In the genomic region with DNA sequence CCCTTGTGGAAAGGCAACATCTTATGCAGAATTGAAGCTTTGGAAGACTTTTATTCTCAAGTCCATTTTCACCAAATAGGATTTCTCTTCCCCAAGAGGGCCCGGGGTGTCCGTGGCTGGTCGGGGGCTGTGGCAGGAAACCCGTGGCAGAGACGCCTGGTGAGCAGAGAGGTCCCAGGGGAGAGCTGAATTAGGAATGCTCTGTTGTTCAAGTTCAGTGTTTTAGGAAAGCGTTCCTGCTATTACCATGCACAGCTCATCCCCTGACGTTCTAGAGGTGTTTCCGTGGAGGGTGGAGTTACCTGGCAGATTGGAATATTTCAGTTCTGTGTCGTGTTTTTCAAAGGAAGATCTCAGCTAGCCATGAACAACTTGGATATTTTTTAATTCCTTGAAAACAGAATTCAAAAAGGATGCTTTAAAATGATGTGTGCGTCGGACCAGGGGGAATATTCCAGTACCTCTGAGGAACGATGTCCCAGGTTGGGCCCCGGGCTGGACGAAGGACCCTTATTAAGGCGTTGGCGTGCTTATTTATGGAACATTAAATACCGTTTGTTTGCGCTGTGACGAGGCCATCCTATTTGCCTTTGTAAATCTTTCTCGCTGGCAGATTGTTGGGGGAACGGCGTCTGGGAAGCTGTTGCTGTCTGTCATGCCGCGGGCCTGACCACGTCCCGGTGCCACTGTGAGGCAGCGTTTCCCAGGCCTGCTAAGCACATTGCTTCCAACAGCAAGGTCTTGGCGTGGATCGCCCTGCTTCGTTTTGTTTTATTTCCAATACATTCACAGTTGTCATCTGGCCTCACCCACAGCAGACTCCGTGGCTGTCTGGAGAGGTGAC, we compare ENCODE assay signal across 9 cellular contexts. TPM values are rescaled to one million over a fixed set of nuclear protein-coding genes. Genes with fewer than 3 reads are reported as not detected.
DNase-seq lines count a peak whose midpoint lies in the region; ATAC-seq and TF ChIP-seq lines count a peak whose summit lies in the region.
"Had no signal": no experiment of that assay in that cellular context is flagged by ENCODE, and none has a peak within 500 bp of the region (broad histone marks: within the 10 kb centered on the region; RNA-seq: fewer than 3 reads in every experiment).

No MANE protein-coding gene starts in this region.

- no peak for TF ChIP-seq CTCF in suprapubic skin (IDR thresholded peaks at IDR 0.05)
- no peak for TF ChIP-seq CTCF in BE2C (IDR thresholded peaks at IDR 0.05; ENCODE audit: low read depth, low read length)

- no peak for TF ChIP-seq POLR2A in suprapubic skin (IDR thresholded peaks at IDR 0.05)

- H3K4me1 Mint-ChIP-seq in activated CD4-positive, alpha-beta T cell treated with anti-CD3 and anti-CD28 coated beads, Interleukin-2, amount 10 ng/mL, durations not matched to agents 24 days and 14 days = peaks cover 51% of the 10 kb centered on the region
- peaks cover 36% of the 10 kb centered on the region for H3K4me1 Mint-ChIP-seq in activated naive CD8-positive, alpha-beta T cell treated with anti-CD3 and anti-CD28 coated beads, Interleukin-2, amount 10 ng/mL, durations not matched to agents 7 days and 5 days

- H3K27me3 ChIP-seq in suprapubic skin = no peaks in the 10 kb centered on the region
- peaks cover 29% of the 10 kb centered on the region for H3K27me3 ChIP-seq in BE2C

- POLR2A ChIA-PET in activated naive CD8-positive, alpha-beta T cell treated with anti-CD3 and anti-CD28 coated beads, Interleukin-2, amount 10 ng/mL, durations not matched to agents 7 days and 5 days (lab: Charles Lee) = interaction anchor here (1.3 kb wide), 1 partner anchor 119 kb away, joined by 3 read pairs; no protein-coding TSS in a partner anchor

- H3K36me3 Mint-ChIP-seq in activated CD4-positive, alpha-beta T cell treated with anti-CD3 and anti-CD28 coated beads, Interleukin-2, amount 10 ng/mL, durations not matched to agents 24 days and 14 days (ENCODE audit: low read depth) = peaks cover 50% of the 10 kb centered on the region
- peaks cover 16% of the 10 kb centered on the region for H3K36me3 Mint-ChIP-seq in activated naive CD8-positive, alpha-beta T cell treated with anti-CD3 and anti-CD28 coated beads, Interleukin-2, amount 10 ng/mL, durations not matched to agents 7 days and 5 days

- peaks cover 5% of the 10 kb centered on the region for H3K9me3 Mint-ChIP-seq in activated CD4-positive, alpha-beta T cell treated with anti-CD3 and anti-CD28 coated beads, Interleukin-2, amount 10 ng/mL, durations not matched to agents 24 days and 14 days
- no peaks in the 10 kb centered on the region for H3K9me3 Mint-ChIP-seq in activated naive CD8-positive, alpha-beta T cell treated with anti-CD3 and anti-CD28 coated beads, Interleukin-2, amount 10 ng/mL, durations not matched to agents 7 days and 5 days

- H3K4me3 Mint-ChIP-seq in activated CD4-positive, alpha-beta T cell treated with anti-CD3 and anti-CD28 coated beads, Interleukin-2, amount 10 ng/mL, durations not matched to agents 24 days and 14 days = peak overlapping the region; percentile 83
- H3K4me3 Mint-ChIP-seq in activated naive CD8-positive, alpha-beta T cell treated with anti-CD3 and anti-CD28 coated beads, Interleukin-2, amount 10 ng/mL, durations not matched to agents 7 days and 5 days = peak overlapping the region; percentile 80

- no peaks in the 10 kb centered on the region for H3K27me3 Mint-ChIP-seq in activated CD4-positive, alpha-beta T cell treated with anti-CD3 and anti-CD28 coated beads, Interleukin-2, amount 10 ng/mL, durations not matched to agents 24 days and 14 days
- H3K27me3 Mint-ChIP-seq in activated naive CD8-positive, alpha-beta T cell treated with anti-CD3 and anti-CD28 coated beads, Interleukin-2, amount 10 ng/mL, durations not matched to agents 7 days and 5 days = no peaks in the 10 kb centered on the region

- peak overlapping the region; percentile 96 for H3K27ac Mint-ChIP-seq in activated CD4-positive, alpha-beta T cell treated with anti-CD3 and anti-CD28 coated beads, Interleukin-2, amount 10 ng/mL, durations not matched to agents 24 days and 14 days
- H3K27ac Mint-ChIP-seq in activated naive CD8-positive, alpha-beta T cell treated with anti-CD3 and anti-CD28 coated beads, Interleukin-2, amount 10 ng/mL, durations not matched to agents 7 days and 5 days = peak overlapping the region; percentile 96

- TF ChIP-seq EP300 in suprapubic skin (IDR thresholded peaks at IDR 0.05) = no peak

- H3K4me3 ChIP-seq in suprapubic skin (peak overlapping the region; percentile 24), BE2C (ENCODE audit: low read depth, low read length) (no peak overlapping the region)

- peak overlapping the region; percentile 63 for H3K27ac ChIP-seq in suprapubic skin

- intact Hi-C loops in activated CD4-positive, alpha-beta T cell treated with anti-CD3 and anti-CD28 coated beads, Interleukin-2, amount 10 ng/mL, durations not matched to agents 24 days and 14 days (cut with micrococcal nuclease) = loop anchor here (2.0 kb wide), 2 partner anchors 37 to 335 kb away; a partner anchor contains a TSS

- peak; percentile 62 for DNase-seq in activated CD4-positive, alpha-beta T cell treated with anti-CD3 and anti-CD28 coated beads, Interleukin-2, amount 10 ng/mL, durations not matched to agents 24 days and 14 days
- no peak for DNase-seq in activated CD4-positive, alpha-beta T cell treated with anti-CD3 and anti-CD28 coated beads for 4 hours
- DNase-seq in activated naive CD8-positive, alpha-beta T cell treated with anti-CD3 and anti-CD28 coated beads, Interleukin-2, amount 10 ng/mL, durations not matched to agents 7 days and 5 days = no peak
- peak; percentile 52 for DNase-seq in kidney tubule cell (ENCODE audit: low spot score)
- DNase-seq in suprapubic skin (ENCODE audit: low spot score in 2 of 2) = peak in 1 of 2 donors; percentile 65
- no peak for DNase-seq in BE2C
- DNase-seq: NCI-H187 treated with DMSO at 0.1 percent for 48 hours had no signal

- H3K36me3 ChIP-seq in suprapubic skin (no peaks in the 10 kb centered on the region), BE2C (no peaks in the 10 kb centered on the region)

- ATAC-seq in activated naive CD8-positive, alpha-beta T cell treated with anti-CD3 and anti-CD28 coated beads, Interleukin-2, amount 10 ng/mL, durations not matched to agents 7 days and 5 days (ENCODE audit: low read depth) = no peak
- ATAC-seq in HG02588 (IDR thresholded peaks at IDR 0.05; ENCODE audit: unreplicated experiment) = no peak
- ATAC-seq in GM21825 (IDR thresholded peaks at IDR 0.05; ENCODE audit: unreplicated experiment) = no peak

- H3K9me3 ChIP-seq in suprapubic skin (no peaks in the 10 kb centered on the region), BE2C (no peaks in the 10 kb centered on the region)

- WGBS in suprapubic skin = 44% methylated on average over 31 of the region's 31 CpGs

- H3K4me1 ChIP-seq in suprapubic skin (peaks cover 64% of the 10 kb centered on the region), BE2C (no peaks in the 10 kb centered on the region)

RNA-seq across cellular contexts. Expression of a gene that starts 8.2 kb away (rescaled TPM):
- total RNA-seq in activated CD4-positive, alpha-beta T cell treated with anti-CD3 and anti-CD28 coated beads, Interleukin-2, amount 10 ng/mL, durations not matched to agents 24 days and 14 days = 105 and 107 TPM in 2 replicates
- 10 to 100 TPM; 46.9 to 50.8 TPM for total RNA-seq in activated naive CD8-positive, alpha-beta T cell treated with anti-CD3 and anti-CD28 coated beads, Interleukin-2, amount 10 ng/mL, durations not matched to agents 7 days and 5 days
- total RNA-seq in suprapubic skin = 10 to 100 TPM; 13.9 to 24.3 (median 16.7) TPM
- 2.1 TPM for polyA plus RNA-seq in BE2C (2012; ENCODE audit: insufficient read depth, insufficient read length, low read depth)

Comparison
In these comparisons a context has a peak if more than half of its experiments do, and no peak if none do; other contexts are left out.
1. DNase-seq: peak in activated CD4-positive, alpha-beta T cell treated with anti-CD3 and anti-CD28 coated beads, Interleukin-2, amount 10 ng/mL, durations not matched to agents 24 days and 14 days (single experiment) and kidney tubule cell (single experiment); none in activated CD4-positive, alpha-beta T cell treated with anti-CD3 and anti-CD28 coated beads for 4 hours (0 of 2), activated naive CD8-positive, alpha-beta T cell treated with anti-CD3 and anti-CD28 coated beads, Interleukin-2, amount 10 ng/mL, durations not matched to agents 7 days and 5 days (single experiment) and BE2C (single experiment).